Comparison of ENCODE assay signal across 12 cellular contexts in the genomic region with DNA sequence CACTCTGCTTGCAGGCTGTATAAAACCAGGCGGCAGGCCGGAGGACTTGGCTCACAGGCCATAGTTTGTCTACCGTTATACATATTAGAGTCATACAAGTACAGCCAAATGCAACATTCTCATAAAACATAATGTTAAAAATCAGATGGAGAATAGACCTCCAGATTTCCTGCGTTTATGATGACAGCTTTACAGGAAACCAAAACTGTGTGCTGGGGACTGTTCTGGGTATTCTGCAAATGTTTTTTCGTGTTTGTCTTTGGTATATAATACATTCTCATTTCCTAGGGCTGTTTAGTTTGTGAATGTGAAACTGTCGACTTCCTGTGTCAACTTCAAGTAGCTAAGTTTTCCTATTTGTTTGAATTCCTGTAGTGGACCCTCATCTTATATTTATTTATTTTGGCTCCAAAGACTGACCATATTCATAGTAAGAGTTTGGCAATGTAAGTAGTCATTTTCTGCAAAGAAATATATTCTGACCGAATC.
DNase-seq lines count a peak whose midpoint lies in the region; ATAC-seq and TF ChIP-seq lines count a peak whose summit lies in the region.
"Had no signal": no experiment of that assay in that cellular context is flagged by ENCODE, and none has a peak within 500 bp of the region (broad histone marks: within the 10 kb centered on the region; RNA-seq: fewer than 3 reads in every experiment).

No MANE protein-coding gene starts in this region.

- TF ChIP-seq EP300 in ovary (IDR thresholded peaks at IDR 0.05): no peak

- H3K27ac Mint-ChIP-seq in central memory CD8-positive, alpha-beta T cell (ENCODE audit: low read depth): peak overlapping the region; percentile 88
- H3K27ac Mint-ChIP-seq in natural killer cell treated with Interleukin-12 subunit alpha and Interleukin-12 subunit beta and Interleukin-15 and Interleukin-18, amount 100 ng/mL, for 72 hours: peak overlapping the region; percentile 94

- TF ChIP-seq POLR2A in ovary (IDR thresholded peaks at IDR 0.05): no peak

- H3K9me3 ChIP-seq in DND-41 (ENCODE audit: insufficient read depth, low read length, severe bottlenecking) (no peaks in the 10 kb centered on the region), ovary (no peaks in the 10 kb centered on the region)

- H4K20me1 ChIP-seq in DND-41 (ENCODE audit: insufficient read depth, low read length): no peaks in the 10 kb centered on the region

- peak overlapping the region; percentile 43 for H2AFZ ChIP-seq in DND-41 (ENCODE audit: low read depth, low read length)
- H2AFZ ChIP-seq: parathyroid adenoma had no signal

- H3K4me1 ChIP-seq in DND-41 (ENCODE audit: insufficient read depth, low read length): peaks cover 34% of the 10 kb centered on the region
- peaks cover 3% of the 10 kb centered on the region for H3K4me1 ChIP-seq in ovary (ENCODE audit: insufficient read depth)
- H3K4me1 ChIP-seq: parathyroid adenoma had no signal

- peak overlapping the region; percentile 42 for H3K4me2 ChIP-seq in DND-41 (ENCODE audit: insufficient read depth, low read length)

- peaks cover 17% of the 10 kb centered on the region for H3K4me1 Mint-ChIP-seq in central memory CD8-positive, alpha-beta T cell
- peaks cover 48% of the 10 kb centered on the region in 2 donors for H3K4me1 Mint-ChIP-seq in natural killer cell treated with Interleukin-12 subunit alpha and Interleukin-12 subunit beta and Interleukin-15 and Interleukin-18, amount 100 ng/mL, for 72 hours (ENCODE audit: low read depth in 2 of 2)

- H3K4me3 Mint-ChIP-seq in central memory CD8-positive, alpha-beta T cell: peak overlapping the region; percentile 16
- H3K4me3 Mint-ChIP-seq in natural killer cell treated with Interleukin-12 subunit alpha and Interleukin-12 subunit beta and Interleukin-15 and Interleukin-18, amount 100 ng/mL, for 72 hours: peak overlapping the region; percentile 77

- TF ChIP-seq CTCF in DND-41 (IDR thresholded peaks at IDR 0.05; ENCODE audit: borderline replicate concordance, extremely low read depth, low read length, poor library complexity, severe bottlenecking): no peak
- TF ChIP-seq CTCF in ovary (IDR thresholded peaks at IDR 0.05): no peak

- no peaks in the 10 kb centered on the region for H3K27me3 Mint-ChIP-seq in central memory CD8-positive, alpha-beta T cell
- peaks cover 0 to 8% of the 10 kb centered on the region in 2 donors for H3K27me3 Mint-ChIP-seq in natural killer cell treated with Interleukin-12 subunit alpha and Interleukin-12 subunit beta and Interleukin-15 and Interleukin-18, amount 100 ng/mL, for 72 hours

- H3K9me3 Mint-ChIP-seq in central memory CD8-positive, alpha-beta T cell: no peaks in the 10 kb centered on the region
- no peaks in the 10 kb centered on the region for H3K9me3 Mint-ChIP-seq in natural killer cell treated with Interleukin-12 subunit alpha and Interleukin-12 subunit beta and Interleukin-15 and Interleukin-18, amount 100 ng/mL, for 72 hours

- H3K9ac ChIP-seq in DND-41 (ENCODE audit: low read depth, low read length): peak overlapping the region; percentile 42
- H3K9ac ChIP-seq: parathyroid adenoma had no signal

- peak; percentile 83 for ATAC-seq in DND-41 (ENCODE audit: insufficient read depth, low read depth)
- peak; percentile 67 for ATAC-seq in central memory CD8-positive, alpha-beta T cell (replicated peaks; ENCODE audit: extremely low read depth, poor library complexity, severe bottlenecking)
- ATAC-seq in natural killer cell treated with Interleukin-12 subunit alpha and Interleukin-12 subunit beta and Interleukin-15 and Interleukin-18, amount 100 ng/mL, for 72 hours: peak; percentile 66 to 78

- H3K27ac ChIP-seq in DND-41 (ENCODE audit: low read length) (peak overlapping the region; percentile 88), ovary (no peak overlapping the region)
- H3K27ac ChIP-seq: parathyroid adenoma had no signal

- H3K36me3 ChIP-seq in DND-41 (ENCODE audit: insufficient read depth, low read length) (no peaks in the 10 kb centered on the region), ovary (no peaks in the 10 kb centered on the region)

- no peaks in the 10 kb centered on the region for H3K36me3 Mint-ChIP-seq in central memory CD8-positive, alpha-beta T cell (ENCODE audit: insufficient read depth)
- no peaks in the 10 kb centered on the region for H3K36me3 Mint-ChIP-seq in natural killer cell treated with Interleukin-12 subunit alpha and Interleukin-12 subunit beta and Interleukin-15 and Interleukin-18, amount 100 ng/mL, for 72 hours

- H3K79me2 ChIP-seq in DND-41 (ENCODE audit: insufficient read depth, low read length): no peaks in the 10 kb centered on the region
- H3K79me2 ChIP-seq: parathyroid adenoma had no signal

- no peak for DNase-seq in DND-41
- peak; percentile 52 for DNase-seq in LHCN-M2 (ENCODE audit: low read depth)
- no peak for DNase-seq in central memory CD8-positive, alpha-beta T cell (ENCODE audit: low spot score in 2 of 2)
- no peak for DNase-seq in natural killer cell treated with Interleukin-12 subunit alpha and Interleukin-12 subunit beta and Interleukin-15 and Interleukin-18, amount 100 ng/mL, for 72 hours (ENCODE audit: low spot score)
- DNase-seq in NCI-H2171 (lab: John Stamatoyannopoulos, UW): no peak
- DNase-seq in AG08395 (ENCODE audit: low spot score): no peak
- no peak for DNase-seq in ovary
- DNase-seq in NCI-H187 (lab: John Stamatoyannopoulos, UW): no peak
- DNase-seq: activated gamma-delta T cell treated with Interleukin-2 at 50 U/mL for 16 hours, glutamatergic neuron, NCI-H2081 treated with DMSO at 0.1 percent for 48 hours had no signal

- H3K27me3 ChIP-seq in DND-41 (ENCODE audit: insufficient read depth, low read length, poor library complexity) (no peaks in the 10 kb centered on the region), ovary (no peaks in the 10 kb centered on the region)

- WGBS in ovary, 3 donors: 39 to 48% (median 47%) methylated on average over 7 of the region's 7 CpGs

- no peak overlapping the region for H3K4me3 ChIP-seq in DND-41 (ENCODE audit: low read depth in 1 of 2, low read length in 2 of 2)
- H3K4me3 ChIP-seq in ovary: no peak overlapping the region

- intact Hi-C loops in ovary (cut with DNase I): loop anchor here in 1 of 4 donors (10.0 kb wide), 1 partner anchor 149 kb away; the partner anchor contains the start of gene TMSB4X
